In the genomic region with DNA sequence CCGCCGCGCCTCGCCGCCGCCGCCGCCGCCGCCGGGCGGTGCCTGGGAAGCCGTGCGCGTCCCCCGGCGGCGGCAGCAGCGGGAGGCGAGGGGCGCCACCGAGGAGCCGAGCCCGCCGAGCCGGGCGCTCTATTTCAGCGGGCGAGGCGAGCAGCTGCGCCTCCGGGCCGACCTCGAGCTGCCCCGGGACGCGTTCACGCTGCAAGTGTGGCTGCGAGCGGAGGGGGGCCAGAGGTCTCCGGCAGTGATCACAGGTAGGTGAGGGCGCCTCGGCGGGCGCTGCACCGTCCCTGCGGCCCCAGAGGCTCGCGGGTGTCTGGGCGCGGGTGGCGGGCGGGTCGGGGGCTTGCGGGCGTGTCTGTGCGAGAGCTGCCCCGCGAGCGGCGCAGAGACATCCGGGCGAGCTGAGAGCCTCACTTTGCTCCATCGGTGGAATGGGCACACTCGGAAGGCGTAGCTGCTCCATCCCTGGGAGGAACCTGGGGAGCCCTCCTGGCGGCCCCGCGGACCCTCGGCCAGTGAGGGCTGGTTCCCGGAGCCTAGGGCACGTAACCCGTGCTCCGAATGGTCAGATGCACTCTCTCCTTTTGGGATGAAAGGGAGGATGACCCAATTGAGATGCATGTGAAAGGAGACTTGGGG, we compare ENCODE assay signal across 9 cellular contexts. TPM values are rescaled to one million over a fixed set of nuclear protein-coding genes. Genes with fewer than 3 reads are reported as not detected.
DNase-seq lines count a peak whose midpoint lies in the region; ATAC-seq and TF ChIP-seq lines count a peak whose summit lies in the region.
"Had no signal": no experiment of that assay in that cellular context is flagged by ENCODE, and none has a peak within 500 bp of the region (broad histone marks: within the 10 kb centered on the region; RNA-seq: fewer than 3 reads in every experiment).

No MANE protein-coding gene starts in this region.

- H3K9ac ChIP-seq in GM23248 = peak overlapping the region; percentile 91

- no peak for TF ChIP-seq POLR2A in sigmoid colon (IDR thresholded peaks at IDR 0.05)

- no peak overlapping the region for H3K27ac Mint-ChIP-seq in CD4-positive, alpha-beta memory T cell

- H3K9me3 Mint-ChIP-seq in CD4-positive, alpha-beta memory T cell = peaks cover 0 to 7% (median 0%) of the 10 kb centered on the region in 8 donors

- H3K9me2 ChIP-seq in GM23248 (ENCODE audit: insufficient read depth) = no peaks in the 10 kb centered on the region

- intact Hi-C loops in sigmoid colon (cut with DNase I) = loop anchor here (5.0 to 10.0 kb wide), 4 partner anchors 418 to 510 kb away; no protein-coding TSS in a partner anchor
- intact Hi-C loops in CD4-positive, alpha-beta memory T cell (cut with micrococcal nuclease) = no loop called here

- no peak for ATAC-seq in GM18909 (IDR thresholded peaks at IDR 0.05; ENCODE audit: poor library complexity, unreplicated experiment)

- in situ Hi-C loops in GM23248 (cut with MboI) = loop anchor here (10.0 to 25.0 kb wide), 3 partner anchors 408 to 560 kb away; no protein-coding TSS in a partner anchor

- peak overlapping the region; percentile 90 for H3K4me2 ChIP-seq in GM23248 (ENCODE audit: unreplicated experiment)

- H3K79me2 ChIP-seq in GM23248 (ENCODE audit: insufficient read depth) = peaks cover 50% of the 10 kb centered on the region

- H3K4me3 ChIP-seq in GM23248 = peak overlapping the region; percentile 90
- peak overlapping the region; percentile 59 for H3K4me3 ChIP-seq in WI38 (ENCODE audit: low read depth, low read length)
- H3K4me3 ChIP-seq in sigmoid colon = peak overlapping the region; percentile 42 to 58 (median 54)
- no peak overlapping the region for H3K4me3 ChIP-seq in CD4-positive, alpha-beta memory T cell (ENCODE audit: low read length in 2 of 2)

- H3K27me3 Mint-ChIP-seq in CD4-positive, alpha-beta memory T cell = peaks cover 48 to 49% of the 10 kb centered on the region in 2 donors

- no peaks in the 10 kb centered on the region for H3K36me3 Mint-ChIP-seq in CD4-positive, alpha-beta memory T cell

- peaks cover 41% of the 10 kb centered on the region for H3K4me1 ChIP-seq in GM23248 (ENCODE audit: insufficient read depth)
- H3K4me1 ChIP-seq in sigmoid colon = peaks cover 0 to 34% (median 19%) of the 10 kb centered on the region in 4 donors
- no peaks in the 10 kb centered on the region for H3K4me1 ChIP-seq in CD4-positive, alpha-beta memory T cell (ENCODE audit: insufficient read depth, low read length)

- CTCF ChIA-PET in CD4-positive, alpha-beta memory T cell (lab: Charles Lee; ENCODE audit: partially characterized antibody) = no interaction called here

- TF ChIP-seq CTCF in WI38 (IDR thresholded peaks at IDR 0.05; ENCODE audit: low read depth, low read length) (no peak), sigmoid colon (IDR thresholded peaks at IDR 0.05) (no peak)

- H3F3A ChIP-seq in GM23248 (ENCODE audit: insufficient read depth) = peaks cover 66% of the 10 kb centered on the region

- peak; percentile 64 for DNase-seq in GM23248
- peak; percentile 26 for DNase-seq in hepatic stellate cell (ENCODE audit: low spot score)
- DNase-seq in sigmoid colon = peak; percentile 64
- no peak for DNase-seq in CD4-positive, alpha-beta memory T cell
- DNase-seq in H4 (ENCODE audit: low spot score) = no peak
- no peak for DNase-seq in hypothalamus (lab: John Stamatoyannopoulos, UW)
- DNase-seq: central memory CD4-positive, alpha-beta T cell had no signal

- peak overlapping the region in 1 of 8 donors; percentile 39 for H3K4me3 Mint-ChIP-seq in CD4-positive, alpha-beta memory T cell

- peak overlapping the region; percentile 58 for H2AFZ ChIP-seq in GM23248

- peaks cover 0 to 3% (median 1%) of the 10 kb centered on the region in 4 donors for H3K4me1 Mint-ChIP-seq in CD4-positive, alpha-beta memory T cell

- no peaks in the 10 kb centered on the region for H3K27me3 ChIP-seq in GM23248 (replicated peaks; ENCODE audit: insufficient read depth)
- H3K27me3 ChIP-seq in sigmoid colon = peaks cover 9 to 65% (median 12%) of the 10 kb centered on the region in 3 donors
- H3K27me3 ChIP-seq in CD4-positive, alpha-beta memory T cell (ENCODE audit: insufficient read depth, low read length) = peaks cover 6% of the 10 kb centered on the region

- POLR2A ChIA-PET in CD4-positive, alpha-beta memory T cell (lab: Charles Lee; ENCODE audit: partially characterized antibody) = no interaction called here

- H4K20me1 ChIP-seq in GM23248 (ENCODE audit: insufficient read depth) = no peaks in the 10 kb centered on the region

- no peaks in the 10 kb centered on the region for H3K9me3 ChIP-seq in GM23248 (ENCODE audit: low read depth)
- no peaks in the 10 kb centered on the region for H3K9me3 ChIP-seq in sigmoid colon
- H3K9me3 ChIP-seq in CD4-positive, alpha-beta memory T cell (ENCODE audit: control insufficient read depth in 1 of 2, low read length in 2 of 2) = no peaks in the 10 kb centered on the region

- WGBS in GM23248 (ENCODE audit: low coverage in 1 of 2, low lambda C conversion rate in 2 of 2, missing lambda C conversion rate in 2 of 2), 2 experiments = 0 to 1% methylated on average over 36 to 47 of the region's 74 CpGs
- 2 to 3% methylated on average over 74 of the region's 74 CpGs for WGBS in sigmoid colon, 2 donors

- TF ChIP-seq EP300 in sigmoid colon (IDR thresholded peaks at IDR 0.05) = no peak

- H3K27ac ChIP-seq in GM23248 (peak overlapping the region; percentile 91), sigmoid colon (peak overlapping the region; percentile 70 to 75 (median 74))
- no peak overlapping the region for H3K27ac ChIP-seq in CD4-positive, alpha-beta memory T cell (ENCODE audit: low read depth, low read length)

- H3K36me3 ChIP-seq in GM23248 (ENCODE audit: low read depth) = 0 out of 2 replicates have a peak, but pooled peaks cover 7% of the 10 kb centered on the region
- no peaks in the 10 kb centered on the region for H3K36me3 ChIP-seq in sigmoid colon
- no peaks in the 10 kb centered on the region for H3K36me3 ChIP-seq in CD4-positive, alpha-beta memory T cell (ENCODE audit: insufficient read depth, low read length)

RNA-seq across cellular contexts. Expression of a gene that starts 0.9 kb away (rescaled TPM):
- 30.3 and 31.5 TPM in 2 replicates for total RNA-seq in GM23248 (2014; rRNA removed; shearing (Covaris generic))
- polyA plus RNA-seq in GM23248 (2016; fragmentation: Nextera tagmentation; extraction: Ambion mirVana) (8.2 and 8.7 TPM in 2 replicates), sigmoid colon (under 1 TPM; under 0.01 to 0.63 (median 0.23) TPM)
- 1 to 10 TPM; 3.6 to 6.6 (median 4.6) TPM for total RNA-seq in sigmoid colon
- not detected for total RNA-seq in CD4-positive, alpha-beta memory T cell
- polyA plus RNA-seq in CD4-positive, alpha-beta memory T cell = not detected
- 0.37 and 0.39 TPM in 2 replicates for total RNA-seq in H4 (2014; rRNA removed; shearing (Covaris generic))

Comparison
In these comparisons a context has a peak if more than half of its experiments do, and no peak if none do; other contexts are left out.
1. DNase-seq: peak in GM23248 (single experiment), hepatic stellate cell (single experiment) and sigmoid colon (single experiment); none in CD4-positive, alpha-beta memory T cell (0 of 5), H4 (single experiment) and hypothalamus (0 of 51).
2. H3K4me3 ChIP-seq: peak in GM23248 (single experiment), WI38 (single experiment) and sigmoid colon (4 of 4); none in CD4-positive, alpha-beta memory T cell (0 of 2).